Comparison of ENCODE assay signal across 12 cellular contexts in the genomic region with DNA sequence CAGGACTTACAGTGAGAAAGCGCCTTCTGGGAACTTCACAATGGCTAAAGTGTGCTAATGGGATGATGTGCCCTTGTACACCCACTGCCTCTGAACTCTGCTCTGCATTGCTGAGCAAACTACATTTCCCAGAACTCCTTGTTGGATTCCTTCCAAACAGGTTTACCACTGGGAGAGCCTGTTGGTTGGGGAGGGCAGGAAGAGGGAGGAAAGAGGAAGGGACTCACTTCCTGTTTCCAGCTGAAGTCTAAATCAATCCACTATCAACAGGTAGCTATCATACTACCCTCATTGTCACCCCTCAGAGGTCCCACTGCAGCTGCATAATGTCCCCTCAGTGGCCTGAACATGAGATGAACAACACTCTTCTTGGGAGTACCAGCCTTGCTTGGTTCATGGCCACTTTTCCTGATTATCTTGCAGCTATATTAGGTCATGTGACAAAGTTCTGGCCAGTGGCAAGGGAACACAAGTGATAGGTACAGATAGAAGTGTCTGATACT. TPM values are rescaled to one million over a fixed set of nuclear protein-coding genes. Genes with fewer than 3 reads are reported as not detected.
DNase-seq lines count a peak whose midpoint lies in the region; ATAC-seq and TF ChIP-seq lines count a peak whose summit lies in the region.
"Had no signal": no experiment of that assay in that cellular context is flagged by ENCODE, and none has a peak within 500 bp of the region (broad histone marks: within the 10 kb centered on the region; RNA-seq: fewer than 3 reads in every experiment).

No MANE protein-coding gene starts in this region.

- no peaks in the 10 kb centered on the region for H3K36me3 ChIP-seq in KMS-11 (ENCODE audit: insufficient read depth)
- H3K36me3 ChIP-seq: colonic mucosa had no signal

- peak overlapping the region; percentile 29; the same call in 1 of the 2 replicates for H2AFZ ChIP-seq in KMS-11 (ENCODE audit: low read depth)

- H3K27me3 ChIP-seq in KMS-11 (ENCODE audit: insufficient read depth, low read depth): no peaks in the 10 kb centered on the region
- H3K27me3 ChIP-seq: colonic mucosa had no signal

- H3K27ac ChIP-seq in KMS-11: no peak overlapping the region
- H3K27ac ChIP-seq: 22Rv1, colonic mucosa had no signal

- H3K4me1 ChIP-seq in KMS-11 (ENCODE audit: low read depth, poor library complexity, severe bottlenecking): peaks cover 54% of the 10 kb centered on the region
- H3K4me1 ChIP-seq: colonic mucosa had no signal

- H3K79me2 ChIP-seq in KMS-11 (ENCODE audit: insufficient read depth, low read depth): no peaks in the 10 kb centered on the region

- H3K4me3 ChIP-seq in KMS-11 (IDR thresholded peaks at IDR 0.05; ENCODE audit: insufficient read depth, low read depth, low read length): no peak overlapping the region
- H3K4me3 ChIP-seq: colonic mucosa had no signal

- TF ChIP-seq CTCF in KMS-11 (conservative IDR thresholded peaks at IDR 0.05; ENCODE audit: low read depth, low read length): no peak

- no peak overlapping the region for H3K9ac ChIP-seq in KMS-11

- no peak overlapping the region for H3K4me2 ChIP-seq in KMS-11

- H4K20me1 ChIP-seq in KMS-11 (ENCODE audit: insufficient read depth): no peaks in the 10 kb centered on the region

- DNase-seq in DMS 273 (lab: John Stamatoyannopoulos, UW; ENCODE audit: unreplicated experiment) (peak; percentile 67), DMS 273 treated with DMSO at 0.1 percent for 48 hours (lab: John Stamatoyannopoulos, UW) (no peak), SW 1271 (lab: John Stamatoyannopoulos, UW) (peak; percentile 12 to 34), lung microvascular endothelial cell (ENCODE audit: low read depth in 2 of 2) (peak; percentile 46 to 47), globus pallidus (ENCODE audit: low spot score) (no peak), mesenteric fat pad (ENCODE audit: low spot score) (no peak)
- DNase-seq: activated CD4-positive, alpha-beta T cell treated with anti-CD3 and anti-CD28 coated beads for 36 hours; colonic mucosa had no signal

- no peak for ATAC-seq in HG03135 (IDR thresholded peaks at IDR 0.05; ENCODE audit: unreplicated experiment)
- ATAC-seq: activated CD4-positive, alpha-beta T cell treated with anti-CD3 and anti-CD28 coated beads for 36 hours had no signal

RNA-seq across cellular contexts. Expression of a gene that starts 58.2 kb away (rescaled TPM):
- total RNA-seq in lung microvascular endothelial cell (not detected in 2 replicates), mesenteric fat pad (not detected)
- total RNA-seq: skeletal muscle tissue had no signal

Comparison
In these comparisons a context has a peak if more than half of its experiments do, and no peak if none do; other contexts are left out.
1. DNase-seq: peak in DMS 273 (single experiment), SW 1271 (2 of 2) and lung microvascular endothelial cell (2 of 2); none in DMS 273 treated with DMSO at 0.1 percent for 48 hours (single experiment), globus pallidus (single experiment) and mesenteric fat pad (single experiment).